In the genomic region with DNA sequence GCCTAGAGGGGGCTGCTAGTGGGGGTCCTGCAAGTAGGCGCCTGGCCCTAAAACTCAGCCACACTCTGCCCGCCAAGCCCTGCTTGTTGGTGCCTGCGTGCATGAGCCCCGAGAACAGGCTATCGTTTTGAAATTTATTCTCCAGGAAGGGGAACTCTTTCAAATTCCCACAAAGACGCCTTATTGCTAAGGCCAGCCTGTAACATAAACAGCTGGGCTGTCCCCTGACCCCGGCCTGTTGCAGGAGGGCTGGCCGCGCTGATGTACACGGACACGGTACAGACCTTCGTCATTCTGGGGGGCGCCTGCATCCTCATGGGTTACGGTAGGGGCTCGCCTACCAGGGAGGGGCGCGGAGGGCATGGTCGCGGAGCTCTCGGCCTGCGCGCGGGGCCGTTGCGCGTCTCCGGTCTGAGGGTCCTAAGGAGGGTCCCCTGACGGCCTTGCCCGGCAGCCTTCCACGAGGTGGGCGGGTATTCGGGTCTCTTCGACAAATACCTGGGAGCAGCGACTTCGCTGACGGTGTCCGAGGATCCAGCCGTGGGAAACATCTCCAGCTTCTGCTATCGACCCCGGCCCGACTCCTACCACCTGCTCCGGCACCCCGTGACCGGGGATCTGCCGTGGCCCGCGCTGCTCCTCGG, we compare ENCODE assay signal across 7 cellular contexts. TPM values are rescaled to one million over a fixed set of nuclear protein-coding genes. Genes with fewer than 3 reads are reported as not detected.
DNase-seq lines count a peak whose midpoint lies in the region; ATAC-seq and TF ChIP-seq lines count a peak whose summit lies in the region.

No MANE protein-coding gene starts in this region.

- H3K4me3 ChIP-seq in kidney epithelial cell (ENCODE audit: low read depth, low read length) (peak overlapping the region; percentile 38), subcutaneous abdominal adipose tissue (ENCODE audit: low read depth in 1 of 5, low read length in 5 of 5) (peak overlapping the region in 4 of 5 donors; percentile 65 to 77 (median 73))

- no peaks in the 10 kb centered on the region for H3K9me3 Mint-ChIP-seq in activated naive CD8-positive, alpha-beta T cell (ENCODE audit: low read depth)

- H3K4me1 Mint-ChIP-seq in activated naive CD8-positive, alpha-beta T cell (ENCODE audit: low read depth) = peaks cover 6% of the 10 kb centered on the region

- H3K9ac ChIP-seq in subcutaneous abdominal adipose tissue (ENCODE audit: low read length in 5 of 5) = peak overlapping the region in 3 of 5 donors; percentile 15 to 71 (median 60)

- ATAC-seq in HG02642 (IDR thresholded peaks at IDR 0.05; ENCODE audit: poor library complexity, unreplicated experiment) (peak; percentile 4), HG02885 (IDR thresholded peaks at IDR 0.05; ENCODE audit: poor library complexity, unreplicated experiment) (no peak)

- H3K9me3 ChIP-seq in subcutaneous abdominal adipose tissue (ENCODE audit: control insufficient read depth in 5 of 5, low read length in 5 of 5) = no peaks in the 10 kb centered on the region

- TF ChIP-seq CTCF in kidney epithelial cell (IDR thresholded peaks at IDR 0.05; ENCODE audit: insufficient read depth, low read length, poor library complexity, severe bottlenecking) = no peak

- peaks cover 3 to 21% (median 18%) of the 10 kb centered on the region in 5 donors for H3K4me1 ChIP-seq in subcutaneous abdominal adipose tissue (ENCODE audit: control insufficient read depth in 5 of 5, insufficient read depth in 5 of 5, low read length in 5 of 5)

- no peaks in the 10 kb centered on the region for H3K27me3 Mint-ChIP-seq in activated naive CD8-positive, alpha-beta T cell

- peaks cover 38% of the 10 kb centered on the region for H3K27me3 ChIP-seq in kidney epithelial cell (ENCODE audit: control insufficient read depth, insufficient read depth, low read length)
- peaks cover 6 to 32% (median 30%) of the 10 kb centered on the region in 5 donors for H3K27me3 ChIP-seq in subcutaneous abdominal adipose tissue (ENCODE audit: control insufficient read depth in 5 of 5, insufficient read depth in 4 of 5, low read length in 5 of 5)

- peak overlapping the region; percentile 89 for H3K4me3 Mint-ChIP-seq in activated naive CD8-positive, alpha-beta T cell

- no peaks in the 10 kb centered on the region for H3K36me3 Mint-ChIP-seq in activated naive CD8-positive, alpha-beta T cell

- H3K36me3 ChIP-seq in kidney epithelial cell (ENCODE audit: control insufficient read depth, insufficient read depth, low read length) (no peaks in the 10 kb centered on the region), subcutaneous abdominal adipose tissue (ENCODE audit: control insufficient read depth in 5 of 5, insufficient read depth in 5 of 5, low read length in 5 of 5) (peaks cover 0 to 26% (median 22%) of the 10 kb centered on the region in 5 donors)

- H3K27ac ChIP-seq in subcutaneous abdominal adipose tissue (ENCODE audit: low read depth, low read length) = no peak overlapping the region

- H3K27ac Mint-ChIP-seq in activated naive CD8-positive, alpha-beta T cell = no peak overlapping the region

- DNase-seq in kidney epithelial cell (ENCODE audit: low read depth) = no peak
- DNase-seq in NCI-H345 treated with DMSO at 0.1 percent for 48 hours (lab: John Stamatoyannopoulos, UW; ENCODE audit: unreplicated experiment) = no peak
- no peak for DNase-seq in ureter (ENCODE audit: low spot score)

RNA-seq across cellular contexts. Expression of a gene that starts 4.3 kb away (rescaled TPM):
- total RNA-seq in kidney epithelial cell (0.04 and 0.21 TPM in 2 replicates), ureter (not detected)

RNA-seq across cellular contexts. Expression of a gene that starts 15.2 kb away (rescaled TPM):
- 116 and 138 TPM in 2 replicates for total RNA-seq in kidney epithelial cell
- 97.0 TPM for total RNA-seq in ureter

RNA-seq across cellular contexts. Expression of a gene that starts 21.0 kb away (rescaled TPM):
- 54.0 and 64.1 TPM in 2 replicates for total RNA-seq in kidney epithelial cell
- total RNA-seq in ureter = 85.6 TPM

RNA-seq across cellular contexts. Expression of a gene that starts 27.9 kb away (rescaled TPM):
- total RNA-seq in kidney epithelial cell (18.7 and 23.2 TPM in 2 replicates), ureter (9.7 TPM)

RNA-seq across cellular contexts. Expression of a gene that starts 40.5 kb away (rescaled TPM):
- total RNA-seq in kidney epithelial cell = not detected in 2 replicates
- not detected for total RNA-seq in ureter
